In genomic region chr12:59595097-59595496, GRCh38 we compare ENCODE assay signal across 8 cellular contexts. TPM values are rescaled to one million over a fixed set of nuclear protein-coding genes. Genes with fewer than 3 reads are reported as not detected.
DNase-seq lines count a peak whose midpoint lies in the region; ATAC-seq and TF ChIP-seq lines count a peak whose summit lies in the region.

No MANE protein-coding gene starts in this region.

- TF ChIP-seq CTCF in AG04449 (IDR thresholded peaks at IDR 0.05; ENCODE audit: insufficient read depth, low read length, missing control alignments) (no peak), brain (conservative IDR thresholded peaks at IDR 0.05) (no peak)

- H3K9me3 ChIP-seq in muscle layer of colon (ENCODE audit: low read length) = no peaks in the 10 kb centered on the region

- peaks cover 34% of the 10 kb centered on the region for H3K4me1 Mint-ChIP-seq in brain

- POLR2A ChIA-PET in AG04449 (lab: Yijun Ruan, JAX) = interaction anchor here (0.6 to 0.9 kb wide), 2 partner anchors 189 to 553 kb away, joined by 3 to 4 read pairs; no protein-coding TSS in a partner anchor

- H3K36me3 Mint-ChIP-seq in brain = no peaks in the 10 kb centered on the region

- H3K4me1 ChIP-seq in muscle layer of colon (ENCODE audit: insufficient read depth, low read length) = peaks cover 14% of the 10 kb centered on the region

- DNase-seq in AG04449 (ENCODE audit: low read depth, low spot score) = no peak
- DNase-seq in HT-29 (ENCODE audit: low spot score) = peak; percentile 9
- DNase-seq in RKO (ENCODE audit: low spot score) = no peak
- DNase-seq in SK-N-DZ (ENCODE audit: low spot score) = no peak

- H3K27ac Mint-ChIP-seq in brain = peak overlapping the region in 3 of 5 experiments; percentile 55 to 99 (median 76)

- H3K36me3 ChIP-seq in muscle layer of colon (ENCODE audit: insufficient read depth, low read length) = no peaks in the 10 kb centered on the region

- H3K9ac ChIP-seq in muscle layer of colon (ENCODE audit: low read length) = peak overlapping the region; percentile 66

- no peaks in the 10 kb centered on the region for H3K27me3 ChIP-seq in muscle layer of colon (ENCODE audit: control insufficient read depth in 1 of 2, insufficient read depth in 2 of 2, low read length in 2 of 2)

- H3K4me3 ChIP-seq in AG04449 (ENCODE audit: low read depth, low read length) = peak overlapping the region; percentile 77
- H3K4me3 ChIP-seq in muscle layer of colon (ENCODE audit: low read depth in 1 of 2, low read length in 2 of 2) = peak overlapping the region; percentile 22 to 85

- CTCF ChIA-PET in AG04449 (lab: Yijun Ruan, JAX) = no interaction called here

- peaks cover 4% of the 10 kb centered on the region for H3K27me3 Mint-ChIP-seq in brain

- H3K9me3 Mint-ChIP-seq in brain = no peaks in the 10 kb centered on the region

- peak overlapping the region; percentile 88 to 93 (median 91) for H3K4me3 Mint-ChIP-seq in brain

- peak overlapping the region; percentile 77 for H3K27ac ChIP-seq in muscle layer of colon (ENCODE audit: low read depth, low read length)

- ATAC-seq in GM18868 (IDR thresholded peaks at IDR 0.05; ENCODE audit: unreplicated experiment) (no peak), GM21367 (IDR thresholded peaks at IDR 0.05; ENCODE audit: unreplicated experiment) (no peak)

RNA-seq across cellular contexts. Expression of gene SLC16A7, which starts 0.7 kb away (rescaled TPM):
- total RNA-seq in HT-29 (2014; rRNA removed; shearing (Covaris generic)) = 3.0 and 15.8 TPM in 2 replicates
- polyA plus RNA-seq in brain (ENCODE audit: insufficient read depth, low read depth, low replicate concordance) = 0.56 TPM
- polyA plus RNA-seq in SK-N-DZ (2014; cell fraction: cytosol; rRNA removed) = 2.4 and 4.3 TPM in 2 replicates
- 4.4 and 5.6 TPM in 2 replicates for polyA plus RNA-seq in SK-N-DZ (2014; cell fraction: nucleus; rRNA removed)
